Comparison of ENCODE assay signal across 8 cellular contexts in genomic region chr12:11812558-11813421, GRCh38.
DNase-seq lines count a peak whose midpoint lies in the region; ATAC-seq, FAIRE-seq and TF ChIP-seq lines count a peak whose summit lies in the region.

No MANE protein-coding gene starts in this region.

- peaks cover 2% of the 10 kb centered on the region for H3K9me3 Mint-ChIP-seq in neural progenitor cell

- H3K4me3 ChIP-seq in fibroblast of lung (replicated peaks in 1 of 4; ENCODE audit: control extremely low read depth in 1 of 4, insufficient read depth in 1 of 4, low read depth in 3 of 4, low read length in 4 of 4) (no peak overlapping the region), neural progenitor cell (peak overlapping the region; percentile 40)

- H3K27ac Mint-ChIP-seq in neural progenitor cell, result peak overlapping the region; percentile 98

- TF ChIP-seq CTCF in fibroblast of lung (conservative IDR thresholded peaks at IDR 0.05 in 1 of 2, IDR thresholded peaks at IDR 0.05 in 1 of 2; ENCODE audit: low read depth in 1 of 2, low read length in 2 of 2), result peak in 1 of 2 donors; percentile 17
- TF ChIP-seq CTCF in neural progenitor cell (IDR thresholded peaks at IDR 0.05), result peak; percentile 42

- ATAC-seq in GM19324 (IDR thresholded peaks at IDR 0.05; ENCODE audit: low FRiP score, unreplicated experiment) (peak; percentile 48), HG03565 (IDR thresholded peaks at IDR 0.05; ENCODE audit: unreplicated experiment) (peak; percentile 57)

- no peaks in the 10 kb centered on the region for H3K27me3 ChIP-seq in fibroblast of lung (ENCODE audit: control insufficient read depth, insufficient read depth, low read length)
- H3K27me3 ChIP-seq in neural progenitor cell, result no peaks in the 10 kb centered on the region

- peak overlapping the region; percentile 74 for H3K4me3 Mint-ChIP-seq in neural progenitor cell

- H4K20me1 ChIP-seq in fibroblast of lung (ENCODE audit: control insufficient read depth, extremely low read depth, insufficient read depth, low read length), result no peaks in the 10 kb centered on the region
- no peaks in the 10 kb centered on the region for H4K20me1 ChIP-seq in neural progenitor cell (ENCODE audit: low read depth)

- H3K4me1 ChIP-seq in fibroblast of lung (ENCODE audit: control insufficient read depth, extremely low read depth, insufficient read depth, low read length) (peaks cover 13% of the 10 kb centered on the region), neural progenitor cell (peaks cover 47% of the 10 kb centered on the region)

- peaks cover 53% of the 10 kb centered on the region for H3K4me1 Mint-ChIP-seq in neural progenitor cell

- H3K36me3 ChIP-seq in fibroblast of lung (ENCODE audit: control insufficient read depth, insufficient read depth, low read length) (no peaks in the 10 kb centered on the region), neural progenitor cell (no peaks in the 10 kb centered on the region)

- H3K9ac ChIP-seq in fibroblast of lung (ENCODE audit: insufficient read depth, low read length), result no peak overlapping the region
- no peak overlapping the region for H3K9ac ChIP-seq in neural progenitor cell

- H3K79me2 ChIP-seq in fibroblast of lung (ENCODE audit: control insufficient read depth, insufficient read depth, low read length) (no peaks in the 10 kb centered on the region), neural progenitor cell (ENCODE audit: low read depth) (no peaks in the 10 kb centered on the region)

- peaks cover 5% of the 10 kb centered on the region for H3K27me3 Mint-ChIP-seq in neural progenitor cell (ENCODE audit: insufficient read depth, low read depth)

- peak; percentile 75 for DNase-seq in CMK (ENCODE audit: low read depth)
- peak; percentile 73 for DNase-seq in SW480 (ENCODE audit: low spot score)
- peak in 1 of 2 donors; percentile 70 for DNase-seq in fibroblast of lung (ENCODE audit: low read depth in 2 of 2)
- DNase-seq in neural progenitor cell (ENCODE audit: low spot score), result peak; percentile 89
- no peak for DNase-seq in H54 (ENCODE audit: insufficient read length, low spot score)
- no peak for DNase-seq in GM19240 (ENCODE audit: insufficient read length, low spot score)

- H3K9me3 ChIP-seq in fibroblast of lung (ENCODE audit: control insufficient read depth, insufficient read depth, low read depth, low read length), result no peaks in the 10 kb centered on the region
- H3K9me3 ChIP-seq in neural progenitor cell (ENCODE audit: low read depth), result no peaks in the 10 kb centered on the region

- FAIRE-seq in H54 (lab: Jason Lieb, UNC), result no peak

- TF ChIP-seq POLR2A in H54 (IDR thresholded peaks at IDR 0.05; ENCODE audit: low read depth, low read length), result no peak

- H3K27ac ChIP-seq in fibroblast of lung (ENCODE audit: insufficient read depth, low read length) (no peak overlapping the region), neural progenitor cell (peak overlapping the region; percentile 95)

- no peak overlapping the region for H2AFZ ChIP-seq in fibroblast of lung (ENCODE audit: low read length)
- H2AFZ ChIP-seq in neural progenitor cell (replicated peaks), result peak overlapping the region; percentile 64

- H3K36me3 Mint-ChIP-seq in neural progenitor cell, result peaks cover 6% of the 10 kb centered on the region

- H3F3A ChIP-seq in neural progenitor cell (ENCODE audit: low read depth), result peaks cover 35% of the 10 kb centered on the region

- peak overlapping the region; percentile 33 for H3K4me2 ChIP-seq in fibroblast of lung (ENCODE audit: extremely low read depth, insufficient read depth, low read length)
- H3K4me2 ChIP-seq in neural progenitor cell, result peak overlapping the region; percentile 83

Comparison
In these comparisons a context has a peak if more than half of its experiments do, and no peak if none do; other contexts are left out.
1. DNase-seq: peak in CMK (single experiment), SW480 (single experiment) and neural progenitor cell (single experiment); none in H54 (single experiment) and GM19240 (single experiment).